Comparison of ENCODE assay signal across 21 cellular contexts in the genomic region with DNA sequence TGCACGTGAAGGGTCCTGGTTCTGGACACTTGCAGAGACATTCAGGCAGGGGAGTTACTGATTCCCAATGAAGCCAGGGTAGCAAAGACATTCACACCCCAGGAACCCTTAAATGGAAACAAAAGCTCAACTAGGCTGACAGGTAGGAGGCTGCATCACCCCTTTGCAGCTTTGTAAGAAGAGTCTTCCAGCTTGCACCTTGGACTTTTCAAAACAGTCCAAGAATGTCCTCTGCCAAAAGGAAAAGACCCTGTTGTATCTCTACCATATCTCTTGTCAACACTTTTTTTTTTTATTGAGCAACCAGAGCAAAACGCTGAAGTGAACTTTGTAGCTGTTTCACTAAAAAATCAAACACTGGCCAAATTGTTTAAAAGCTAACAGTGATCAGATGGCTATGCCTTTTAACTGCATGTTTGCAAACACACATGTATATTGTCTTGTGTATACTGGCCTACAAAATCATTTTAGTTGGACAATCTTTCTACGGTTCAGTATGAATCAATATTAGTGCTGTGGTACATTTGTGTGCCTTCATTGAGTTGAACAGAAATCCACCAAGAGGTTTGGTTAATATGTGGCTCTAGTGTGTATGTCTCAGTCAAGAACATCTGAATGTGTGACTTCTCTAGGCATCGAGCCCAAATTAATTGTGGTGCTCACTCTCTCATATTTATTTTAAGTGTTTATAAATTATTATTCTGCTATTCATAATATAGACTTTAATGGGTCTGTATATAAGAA. TPM values are rescaled to one million over a fixed set of nuclear protein-coding genes. Genes with fewer than 3 reads are reported as not detected.
DNase-seq lines count a peak whose midpoint lies in the region; ATAC-seq, FAIRE-seq and TF ChIP-seq lines count a peak whose summit lies in the region.
"Had no signal": no experiment of that assay in that cellular context is flagged by ENCODE, and none has a peak within 500 bp of the region (broad histone marks: within the 10 kb centered on the region; RNA-seq: fewer than 3 reads in every experiment).

No MANE protein-coding gene starts in this region.

- no peaks in the 10 kb centered on the region for H3K9me3 Mint-ChIP-seq in Caco-2 (ENCODE audit: unreplicated experiment)

- TF ChIP-seq POLR2A in uterus (IDR thresholded peaks at IDR 0.05): no peak

- H3K27ac ChIP-seq in kidney (ENCODE audit: low read depth in 2 of 2, low read length in 2 of 2) (peak overlapping the region in 1 of 2 donors; percentile 8), right cardiac atrium (ENCODE audit: low read length) (no peak overlapping the region), uterus (peak overlapping the region in 1 of 2 donors; percentile 23)
- H3K27ac ChIP-seq: GM23248, HL-60, KMS-11 had no signal

- H3K4me1 Mint-ChIP-seq in Caco-2 (ENCODE audit: low read depth, unreplicated experiment): peaks cover 45% of the 10 kb centered on the region
- H3K4me1 Mint-ChIP-seq: B cell, CD14-positive monocyte had no signal

- CTCF ChIA-PET in Caco-2 (lab: Charles Lee): interaction anchor here (0.6 to 1.8 kb wide), 10 partner anchors 14 to 182 kb away, joined by 3 to 10 read pairs (median 4); partner anchors contain the start of gene WWC2

- H3K27me3 Mint-ChIP-seq in Caco-2 (ENCODE audit: insufficient read depth, unreplicated experiment): no peaks in the 10 kb centered on the region

- ATAC-seq in mucosa of descending colon (peak; percentile 55), right cardiac atrium (no peak), GM19467 (IDR thresholded peaks at IDR 0.05; ENCODE audit: unreplicated experiment) (no peak)

- H3K27ac Mint-ChIP-seq in Caco-2 (ENCODE audit: unreplicated experiment): peak overlapping the region; percentile 18
- H3K27ac Mint-ChIP-seq: B cell, CD14-positive monocyte had no signal

- intact Hi-C loops in Caco-2 (cut with micrococcal nuclease; ENCODE audit: unreplicated experiment) (loop anchor here (1.0 kb wide), 3 partner anchors 14 to 31 kb away; no protein-coding TSS in a partner anchor), kidney (cut with DNase I) (no loop called here), mucosa of descending colon (cut with DNase I, micrococcal nuclease) (no loop called here), right cardiac atrium (cut with DNase I) (no loop called here), uterus (cut with DNase I; ENCODE audit: low total_unique reads) (no loop called here)

- H3K9me3 ChIP-seq in Caco-2 (no peaks in the 10 kb centered on the region), kidney (ENCODE audit: control insufficient read depth in 1 of 2, low read length in 2 of 2) (no peaks in the 10 kb centered on the region), mucosa of descending colon (no peaks in the 10 kb centered on the region), right cardiac atrium (ENCODE audit: control insufficient read depth, low read length) (no peaks in the 10 kb centered on the region), uterus (no peaks in the 10 kb centered on the region)

- TF ChIP-seq CTCF in Caco-2 (IDR thresholded peaks at IDR 0.05; ENCODE audit: insufficient read depth in 1 of 2, low read depth in 1 of 2, low read length in 1 of 2, severe bottlenecking in 1 of 2, unreplicated experiment in 1 of 2): no peak
- TF ChIP-seq CTCF in kidney (IDR thresholded peaks at IDR 0.05; ENCODE audit: borderline replicate concordance, extremely low read depth, insufficient read depth): no peak
- TF ChIP-seq CTCF in mucosa of descending colon (IDR thresholded peaks at IDR 0.05): no peak
- TF ChIP-seq CTCF in uterus (IDR thresholded peaks at IDR 0.05): no peak

- no peak overlapping the region for H3K4me3 ChIP-seq in Caco-2 (ENCODE audit: low read depth, low read length)
- H3K4me3 ChIP-seq in kidney (ENCODE audit: low read length in 2 of 2): peak overlapping the region in 1 of 2 donors; percentile 5
- no peak overlapping the region for H3K4me3 ChIP-seq in mucosa of descending colon
- H3K4me3 ChIP-seq in right cardiac atrium (ENCODE audit: low read length): no peak overlapping the region
- H3K4me3 ChIP-seq in uterus: no peak overlapping the region
- H3K4me3 ChIP-seq: GM23248 had no signal

- no TSS peak for BruUV-seq in Caco-2 (replicated peaks; lab: Mats Ljungman, UMichigan)

- no peak overlapping the region for H3K9ac ChIP-seq in kidney (ENCODE audit: low read length in 2 of 2)
- H3K9ac ChIP-seq: GM23248, KMS-11 had no signal

- peaks cover 61% of the 10 kb centered on the region for H3K4me1 ChIP-seq in Caco-2
- peaks cover 0 to 4% of the 10 kb centered on the region in 2 donors for H3K4me1 ChIP-seq in kidney (ENCODE audit: control insufficient read depth in 1 of 2, insufficient read depth in 1 of 2, low read depth in 1 of 2, low read length in 2 of 2)
- peaks cover 16% of the 10 kb centered on the region for H3K4me1 ChIP-seq in mucosa of descending colon (ENCODE audit: low read depth)
- no peaks in the 10 kb centered on the region for H3K4me1 ChIP-seq in right cardiac atrium (ENCODE audit: control insufficient read depth, insufficient read depth, low read length)
- no peaks in the 10 kb centered on the region for H3K4me1 ChIP-seq in uterus

- H3K27me3 ChIP-seq in Caco-2 (replicated peaks; ENCODE audit: control insufficient read depth, insufficient read depth, low read length): no peaks in the 10 kb centered on the region
- H3K27me3 ChIP-seq in right cardiac atrium (ENCODE audit: control insufficient read depth, insufficient read depth): no peaks in the 10 kb centered on the region
- H3K27me3 ChIP-seq in uterus: no peaks in the 10 kb centered on the region

- POLR2A ChIA-PET in Caco-2 (lab: Charles Lee): interaction anchor here (0.6 to 1.4 kb wide), 6 partner anchors 13 to 103 kb away, joined by 3 to 19 read pairs (median 4); partner anchors contain the start of gene WWC2

- no peaks in the 10 kb centered on the region for H3K36me3 Mint-ChIP-seq in Caco-2 (ENCODE audit: insufficient read depth, unreplicated experiment)
- H3K36me3 Mint-ChIP-seq: CD14-positive monocyte had no signal

- WGBS in right cardiac atrium: 64% methylated on average over 4 of the region's 4 CpGs

- FAIRE-seq in kidney (lab: Jason Lieb, UNC): peak; percentile 17

- peak; percentile 53 to 54 for DNase-seq in Caco-2
- DNase-seq in NCI-H69 (lab: John Stamatoyannopoulos, UW): peak; percentile 26
- no peak for DNase-seq in kidney
- DNase-seq in mucosa of descending colon: no peak
- no peak for DNase-seq in right cardiac atrium
- DNase-seq in uterus: no peak
- DNase-seq in NCI-H345 (lab: John Stamatoyannopoulos, UW): no peak
- DNase-seq: DMS79, GM23248, HCEC 1CT, NCI-H1092 treated with DMSO at 0.1 percent for 48 hours, NCI-H1436 treated with DMSO at 0.1 percent for 48 hours, NCI-H2029, NCI-H2171, NCI-H524 treated with DMSO at 0.1 percent for 48 hours, Right ventricle myocardium superior had no signal

- no peaks in the 10 kb centered on the region for H3K36me3 ChIP-seq in Caco-2 (ENCODE audit: control insufficient read depth, insufficient read depth, low read length)
- no peaks in the 10 kb centered on the region for H3K36me3 ChIP-seq in kidney (ENCODE audit: control insufficient read depth in 1 of 2, insufficient read depth in 2 of 2, low read length in 2 of 2)
- H3K36me3 ChIP-seq in mucosa of descending colon (ENCODE audit: low read depth): no peaks in the 10 kb centered on the region
- H3K36me3 ChIP-seq in uterus: no peaks in the 10 kb centered on the region

- H3K4me3 Mint-ChIP-seq in Caco-2 (ENCODE audit: unreplicated experiment): peak overlapping the region; percentile 14
- H3K4me3 Mint-ChIP-seq: B cell, CD14-positive monocyte had no signal

RNA-seq across cellular contexts. Expression of gene WWC2, which starts 18.5 kb away (rescaled TPM):
- 120 and 126 TPM in 2 replicates for total RNA-seq in Caco-2 (2022)
- 59.6 TPM for total RNA-seq in kidney
- 10.1 TPM for polyA plus RNA-seq in kidney (ENCODE audit: insufficient read depth, low read depth, low replicate concordance)
- 10 to 100 TPM in 1 of 3 donors, 1 to 10 TPM in 2; 6.4 to 31.2 (median 7.7) TPM for total RNA-seq in mucosa of descending colon
- 10 to 100 TPM; 30.6 to 39.2 (median 33.9) TPM for total RNA-seq in right cardiac atrium
- polyA plus RNA-seq in right cardiac atrium: 7.3 TPM
- total RNA-seq in uterus: 10 to 100 TPM; 26.9 to 45.9 (median 41.4) TPM

Comparison
In these comparisons a context has a peak if more than half of its experiments do, and no peak if none do; other contexts are left out.
1. DNase-seq: peak in Caco-2 (2 of 2) and NCI-H69 (single experiment); none in kidney (single experiment), mucosa of descending colon (0 of 3), right cardiac atrium (0 of 3), uterus (0 of 2) and NCI-H345 (single experiment).